9 cellular contexts compared by ENCODE assay signal in the genomic region with DNA sequence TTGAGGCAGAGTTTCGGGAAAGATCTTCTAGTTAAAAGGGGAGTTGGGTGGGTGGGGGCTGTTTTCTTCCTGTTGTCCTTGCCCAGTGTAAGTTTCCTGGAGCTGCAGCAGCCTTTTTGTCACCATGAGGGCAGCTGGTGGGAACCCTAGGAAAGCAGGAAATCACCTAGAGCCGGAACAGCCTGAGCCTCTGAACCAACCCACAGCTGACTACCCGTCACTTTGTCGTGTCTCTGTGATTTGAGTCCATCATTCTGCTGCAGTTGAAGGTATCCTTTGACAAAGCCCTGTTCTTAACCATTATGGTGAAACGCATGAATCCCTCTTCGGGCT. TPM values are rescaled to one million over a fixed set of nuclear protein-coding genes. Genes with fewer than 3 reads are reported as not detected.
DNase-seq lines count a peak whose midpoint lies in the region; ATAC-seq and TF ChIP-seq lines count a peak whose summit lies in the region.
"Had no signal": no experiment of that assay in that cellular context is flagged by ENCODE, and none has a peak within 500 bp of the region (broad histone marks: within the 10 kb centered on the region; RNA-seq: fewer than 3 reads in every experiment).

No MANE protein-coding gene starts in this region.

- intact Hi-C loops in sigmoid colon (cut with DNase I), result loop anchor here (5.0 kb wide), 2 partner anchors 150 to 645 kb away; partner anchors contain the start of genes EBF3 and MGMT

- H3K27ac Mint-ChIP-seq in T-cell, result peak overlapping the region; percentile 99

- H3K79me2 ChIP-seq in fibroblast of lung (ENCODE audit: control insufficient read depth, insufficient read depth, low read length), result peaks cover 3% of the 10 kb centered on the region

- POLR2A ChIA-PET in T-cell (lab: Charles Lee), result interaction anchor here (0.9 to 2.9 kb wide), 2 partner anchors 25 to 26 kb away, joined by 3 to 21 read pairs; partner anchors contain the start of gene GLRX3 (in 1 of the 2)

- no peaks in the 10 kb centered on the region for H3K9me3 Mint-ChIP-seq in T-cell

- peaks cover 46 to 50% (median 48%) of the 10 kb centered on the region in 3 donors for H3K4me1 Mint-ChIP-seq in T-cell

- H4K20me1 ChIP-seq in fibroblast of lung (ENCODE audit: control insufficient read depth, extremely low read depth, insufficient read depth, low read length), result no peaks in the 10 kb centered on the region

- no peak for TF ChIP-seq CTCF in GM12865 (IDR thresholded peaks at IDR 0.05; ENCODE audit: insufficient read depth, low read depth, low read length, missing control alignments)
- TF ChIP-seq CTCF in fibroblast of lung (conservative IDR thresholded peaks at IDR 0.05 in 1 of 2, IDR thresholded peaks at IDR 0.05 in 1 of 2; ENCODE audit: low read depth in 1 of 2, low read length in 2 of 2), result no peak
- TF ChIP-seq CTCF in sigmoid colon (IDR thresholded peaks at IDR 0.05), result no peak

- H3K4me1 ChIP-seq in fibroblast of lung (ENCODE audit: control insufficient read depth, extremely low read depth, insufficient read depth, low read length), result no peaks in the 10 kb centered on the region
- H3K4me1 ChIP-seq in sigmoid colon, result peaks cover 0 to 28% (median 24%) of the 10 kb centered on the region in 4 donors

- H3K27me3 ChIP-seq in fibroblast of lung (ENCODE audit: control insufficient read depth, insufficient read depth, low read length) (no peaks in the 10 kb centered on the region), sigmoid colon (no peaks in the 10 kb centered on the region)

- H3K36me3 ChIP-seq in fibroblast of lung (ENCODE audit: control insufficient read depth, insufficient read depth, low read length) (no peaks in the 10 kb centered on the region), sigmoid colon (no peaks in the 10 kb centered on the region)

- H3K9me3 ChIP-seq in fibroblast of lung (ENCODE audit: control insufficient read depth, insufficient read depth, low read depth, low read length) (no peaks in the 10 kb centered on the region), sigmoid colon (no peaks in the 10 kb centered on the region)

- peak overlapping the region; percentile 65 for H3K9ac ChIP-seq in fibroblast of lung (ENCODE audit: insufficient read depth, low read length)

- CTCF ChIA-PET in T-cell (lab: Charles Lee), result interaction anchor here (0.7 to 2.8 kb wide), 5 partner anchors 15 to 28 kb away, joined by 4 to 32 read pairs (median 8); partner anchors contain the start of gene GLRX3 (in 1 of the 2)

- H3K27ac ChIP-seq in fibroblast of lung (ENCODE audit: insufficient read depth, low read length) (peak overlapping the region; percentile 96), sigmoid colon (peak overlapping the region; percentile 88 to 99 (median 96))

- TF ChIP-seq EP300 in sigmoid colon (IDR thresholded peaks at IDR 0.05), result no peak

- peak overlapping the region; percentile 76 for H3K4me2 ChIP-seq in fibroblast of lung (ENCODE audit: extremely low read depth, insufficient read depth, low read length)

- no peaks in the 10 kb centered on the region for H3K36me3 Mint-ChIP-seq in T-cell

- peak overlapping the region; percentile 84 for H2AFZ ChIP-seq in fibroblast of lung (ENCODE audit: low read length)

- peak; percentile 62 for DNase-seq in GM12865 (ENCODE audit: low read depth)
- no peak for DNase-seq in T-cell
- DNase-seq in fibroblast of lung (ENCODE audit: low read depth in 2 of 2), result no peak
- no peak for DNase-seq in sigmoid colon
- no peak for DNase-seq in inferior parietal cortex (ENCODE audit: extremely low spot score)
- no peak for DNase-seq in amygdala (lab: John Stamatoyannopoulos, UW)
- DNase-seq: activated CD4-positive, alpha-beta T cell treated with anti-CD3 and anti-CD28 coated beads, Interleukin-2, amount 50 U/mL, for 48 hours had no signal

- H3K27me3 Mint-ChIP-seq in T-cell, result no peaks in the 10 kb centered on the region

- peak overlapping the region; percentile 92 to 97 (median 95) for H3K4me3 Mint-ChIP-seq in T-cell

- peak overlapping the region; percentile 86 for H3K4me3 ChIP-seq in GM12865 (ENCODE audit: low read depth, low read length)
- peak overlapping the region; percentile 62 to 94 (median 84) for H3K4me3 ChIP-seq in fibroblast of lung (replicated peaks in 1 of 4; ENCODE audit: control extremely low read depth in 1 of 4, insufficient read depth in 1 of 4, low read depth in 3 of 4, low read length in 4 of 4)
- peak overlapping the region; percentile 68 to 84 (median 76) for H3K4me3 ChIP-seq in sigmoid colon

- WGBS in sigmoid colon, 2 donors, result 72 to 77% methylated on average over 6 of the region's 6 CpGs

- no peak for TF ChIP-seq POLR2A in sigmoid colon (IDR thresholded peaks at IDR 0.05)

- ATAC-seq in T-cell (replicated peaks in 1 of 4) (no peak), HG02588 (IDR thresholded peaks at IDR 0.05; ENCODE audit: unreplicated experiment) (no peak), GM19328 (IDR thresholded peaks at IDR 0.05; ENCODE audit: unreplicated experiment) (no peak)

RNA-seq across cellular contexts. Expression of gene C10orf143, which starts 1.2 kb away (rescaled TPM):
- 10 to 100 TPM in 4 of 5 donors, 1 to 10 TPM in 1; 7.6 to 14.6 (median 12.3) TPM for total RNA-seq in T-cell
- 0.51 and 2.0 TPM in 2 replicates for total RNA-seq in fibroblast of lung
- polyA plus RNA-seq in fibroblast of lung, result 1.5 and 1.9 TPM in 2 replicates
- polyA plus RNA-seq in fibroblast of lung (2012), result 1.6 and 2.1 TPM in 2 replicates
- polyA minus RNA-seq in fibroblast of lung (ENCODE audit: low replicate concordance), result not detected in 2 replicates
- total RNA-seq in sigmoid colon, result 1 to 10 TPM; 1.4 to 8.7 (median 4.7) TPM
- polyA plus RNA-seq in sigmoid colon, result 1 to 10 TPM; 4.2 to 9.6 (median 7.4) TPM

RNA-seq across cellular contexts. Expression of gene GLRX3, which starts 24.4 kb away (rescaled TPM):
- total RNA-seq in T-cell (10 to 100 TPM; 32.4 to 40.7 (median 35.4) TPM), fibroblast of lung (51.7 and 62.9 TPM in 2 replicates), sigmoid colon (10 to 100 TPM; 40.5 to 53.5 (median 46.9) TPM)
- polyA plus RNA-seq in fibroblast of lung (95.6 and 121 TPM in 2 replicates), sigmoid colon (10 to 100 TPM; 55.1 to 93.1 (median 67.5) TPM)
- 86.8 and 131 TPM in 2 replicates for polyA plus RNA-seq in fibroblast of lung (2012)
- polyA minus RNA-seq in fibroblast of lung (ENCODE audit: low replicate concordance), result 3.7 and 13.3 TPM in 2 replicates
